ENCODE assay signal across 29 cellular contexts in genomic region chr7:155465761-155466141, GRCh38. TPM values are rescaled to one million over a fixed set of nuclear protein-coding genes. Genes with fewer than 3 reads are reported as not detected.
DNase-seq lines count a peak whose midpoint lies in the region; ATAC-seq and TF ChIP-seq lines count a peak whose summit lies in the region.
"Had no signal": no experiment of that assay in that cellular context is flagged by ENCODE, and none has a peak within 500 bp of the region (broad histone marks: within the 10 kb centered on the region; RNA-seq: fewer than 3 reads in every experiment).

No MANE protein-coding gene starts in this region.

- intact Hi-C loops in activated T-helper 1 cell treated with anti-CD3 and anti-CD28 coated beads, Interleukin-12 subunit alpha, Interleukin-12 subunit beta, Interleukin-2, Interleukin-4 antibody, amounts not matched to agents 30 ng/mL and 10 ng/mL and 1 ng/mL, durations not matched to agents 14 hours and 24 hours and 36 hours (cut with micrococcal nuclease), result loop anchor here (1.0 to 2.0 kb wide), 3 partner anchors 7 to 339 kb away; partner anchors contain the start of gene EN2

- H3K4me1 Mint-ChIP-seq in stimulated activated naive CD8-positive, alpha-beta T cell treated with anti-CD3 and anti-CD28 coated beads, Interleukin-15, amount 100 ng/mL, for 72 hours, result peaks cover 67% of the 10 kb centered on the region
- H3K4me1 Mint-ChIP-seq in activated T-helper 1 cell treated with anti-CD3 and anti-CD28 coated beads, Interleukin-12 subunit alpha, Interleukin-12 subunit beta, Interleukin-2, Interleukin-4 antibody, amounts not matched to agents 30 ng/mL and 10 ng/mL and 1 ng/mL, durations not matched to agents 14 hours and 24 hours and 36 hours (ENCODE audit: low read depth), result no peaks in the 10 kb centered on the region
- peaks cover 27% of the 10 kb centered on the region for H3K4me1 Mint-ChIP-seq in neural crest cell

- H3K4me3 ChIP-seq in right atrium auricular region, result no peak overlapping the region
- H3K4me3 ChIP-seq: A549 had no signal

- H3K9me3 ChIP-seq in right atrium auricular region, result no peaks in the 10 kb centered on the region
- H3K9me3 ChIP-seq: A549 had no signal

- no peaks in the 10 kb centered on the region for H3K36me3 ChIP-seq in right atrium auricular region

- H3K36me3 Mint-ChIP-seq in activated T-helper 1 cell treated with anti-CD3 and anti-CD28 coated beads, Interleukin-12 subunit alpha, Interleukin-12 subunit beta, Interleukin-2, Interleukin-4 antibody, amounts not matched to agents 30 ng/mL and 10 ng/mL and 1 ng/mL, durations not matched to agents 14 hours and 24 hours and 36 hours (ENCODE audit: low read depth), result no peaks in the 10 kb centered on the region
- H3K36me3 Mint-ChIP-seq in neural crest cell (ENCODE audit: low read depth), result no peaks in the 10 kb centered on the region
- H3K36me3 Mint-ChIP-seq: CD4-positive, alpha-beta memory T cell had no signal

- H3K27ac ChIP-seq in right atrium auricular region, result no peak overlapping the region
- H3K27ac ChIP-seq: A549, RWPE1 had no signal

- TF ChIP-seq CTCF in neural crest cell (conservative IDR thresholded peaks at IDR 0.05) (no peak), right atrium auricular region (IDR thresholded peaks at IDR 0.05) (no peak)

- H3K27me3 Mint-ChIP-seq in stimulated activated naive CD8-positive, alpha-beta T cell treated with anti-CD3 and anti-CD28 coated beads, Interleukin-15, amount 100 ng/mL, for 72 hours, result peaks cover 100% of the 10 kb centered on the region
- peaks cover 88% of the 10 kb centered on the region for H3K27me3 Mint-ChIP-seq in activated T-helper 1 cell treated with anti-CD3 and anti-CD28 coated beads, Interleukin-12 subunit alpha, Interleukin-12 subunit beta, Interleukin-2, Interleukin-4 antibody, amounts not matched to agents 30 ng/mL and 10 ng/mL and 1 ng/mL, durations not matched to agents 14 hours and 24 hours and 36 hours (ENCODE audit: insufficient read depth)
- H3K27me3 Mint-ChIP-seq in neural crest cell (ENCODE audit: low read depth), result peaks cover 100% of the 10 kb centered on the region

- H3K4me3 Mint-ChIP-seq in stimulated activated naive CD8-positive, alpha-beta T cell treated with anti-CD3 and anti-CD28 coated beads, Interleukin-15, amount 100 ng/mL, for 72 hours, result peak overlapping the region; percentile 52 to 54
- no peak overlapping the region for H3K4me3 Mint-ChIP-seq in activated T-helper 1 cell treated with anti-CD3 and anti-CD28 coated beads, Interleukin-12 subunit alpha, Interleukin-12 subunit beta, Interleukin-2, Interleukin-4 antibody, amounts not matched to agents 30 ng/mL and 10 ng/mL and 1 ng/mL, durations not matched to agents 14 hours and 24 hours and 36 hours
- peak overlapping the region; percentile 15 for H3K4me3 Mint-ChIP-seq in neural crest cell
- H3K4me3 Mint-ChIP-seq: CD4-positive, alpha-beta memory T cell; HFFc6 had no signal

- no peaks in the 10 kb centered on the region for H3K9me3 Mint-ChIP-seq in stimulated activated naive CD8-positive, alpha-beta T cell treated with anti-CD3 and anti-CD28 coated beads, Interleukin-15, amount 100 ng/mL, for 72 hours
- no peaks in the 10 kb centered on the region for H3K9me3 Mint-ChIP-seq in activated T-helper 1 cell treated with anti-CD3 and anti-CD28 coated beads, Interleukin-12 subunit alpha, Interleukin-12 subunit beta, Interleukin-2, Interleukin-4 antibody, amounts not matched to agents 30 ng/mL and 10 ng/mL and 1 ng/mL, durations not matched to agents 14 hours and 24 hours and 36 hours
- no peaks in the 10 kb centered on the region for H3K9me3 Mint-ChIP-seq in neural crest cell
- H3K9me3 Mint-ChIP-seq: HFFc6 had no signal

- H3K27me3 ChIP-seq in right atrium auricular region, result peaks cover 67 to 83% of the 10 kb centered on the region in 2 donors

- no peak for DNase-seq in stimulated activated naive CD8-positive, alpha-beta T cell treated with anti-CD3 and anti-CD28 coated beads, Interleukin-15, amount 100 ng/mL, for 72 hours
- no peak for DNase-seq in stimulated activated naive CD8-positive, alpha-beta T cell treated with anti-CD3 and anti-CD28 coated beads, Interleukin-15, Interleukin-2, amounts not matched to agents 100 U/mL and 50 U/mL, for 24 hours
- DNase-seq in activated T-helper 1 cell treated with anti-CD3 and anti-CD28 coated beads, Interleukin-12 subunit alpha, Interleukin-12 subunit beta, Interleukin-2, Interleukin-4 antibody, amounts not matched to agents 30 ng/mL and 10 ng/mL and 1 ng/mL, durations not matched to agents 14 hours and 24 hours and 36 hours (ENCODE audit: low spot score), result no peak
- DNase-seq in neural crest cell (ENCODE audit: low read depth, low spot score) (no peak), right atrium auricular region (ENCODE audit: low spot score) (no peak), NCI-H1930 (lab: John Stamatoyannopoulos, UW) (no peak), DMS114 treated with DMSO at 0.1 percent for 48 hours (lab: John Stamatoyannopoulos, UW; ENCODE audit: unreplicated experiment) (no peak)
- DNase-seq: AML-193; CD4-positive, alpha-beta memory T cell; COR-L47; DMS79 treated with DMSO at 0.1 percent for 48 hours; GF-D8; H9; HFFc6; IMR-90; NCI-H1092; NCI-H1417 treated with DMSO at 0.1 percent for 48 hours; NCI-H1694 treated with DMSO at 0.1 percent for 48 hours; NCI-H2081 treated with DMSO at 0.1 percent for 48 hours; NCI-H2171; NCI-H226; NCI-H510A; NCI-H69; SHP77; SW 1271 had no signal

- peaks cover 0 to 27% of the 10 kb centered on the region in 2 donors for H3K4me1 ChIP-seq in right atrium auricular region
- H3K4me1 ChIP-seq: A549 had no signal

- H3K27ac Mint-ChIP-seq in stimulated activated naive CD8-positive, alpha-beta T cell treated with anti-CD3 and anti-CD28 coated beads, Interleukin-15, amount 100 ng/mL, for 72 hours, result no peak overlapping the region
- peak overlapping the region; percentile 29 for H3K27ac Mint-ChIP-seq in activated T-helper 1 cell treated with anti-CD3 and anti-CD28 coated beads, Interleukin-12 subunit alpha, Interleukin-12 subunit beta, Interleukin-2, Interleukin-4 antibody, amounts not matched to agents 30 ng/mL and 10 ng/mL and 1 ng/mL, durations not matched to agents 14 hours and 24 hours and 36 hours
- H3K27ac Mint-ChIP-seq in neural crest cell (ENCODE audit: unreplicated experiment), result no peak overlapping the region
- H3K27ac Mint-ChIP-seq: H9, HFFc6 had no signal

- no peak for ATAC-seq in stimulated activated naive CD8-positive, alpha-beta T cell treated with anti-CD3 and anti-CD28 coated beads, Interleukin-15, amount 100 ng/mL, for 72 hours
- no peak for ATAC-seq in stimulated activated naive CD8-positive, alpha-beta T cell treated with anti-CD3 and anti-CD28 coated beads, Interleukin-15, Interleukin-2, amounts not matched to agents 100 U/mL and 50 U/mL, for 24 hours
- ATAC-seq: A549, Panc1 had no signal

RNA-seq across cellular contexts. Expression of gene EN2, which starts 7.8 kb away (rescaled TPM):
- not detected in 2 replicates for total RNA-seq in activated T-helper 1 cell treated with anti-CD3 and anti-CD28 coated beads, Interleukin-12 subunit alpha, Interleukin-12 subunit beta, Interleukin-2, Interleukin-4 antibody, amounts not matched to agents 30 ng/mL and 10 ng/mL and 1 ng/mL, durations not matched to agents 14 hours and 24 hours and 36 hours
- total RNA-seq in neural crest cell (7.2 and 8.2 TPM in 2 replicates), right atrium auricular region (not detected)
- total RNA-seq: CD4-positive, alpha-beta memory T cell; HFFc6; IMR-90; OCI-LY7 had no signal
